22 cellular contexts compared by ENCODE assay signal in genomic region chr5:133706732-133707430, GRCh38.
"Had no signal": no experiment of that assay in that cellular context is flagged by ENCODE, and none has a peak within 500 bp of the region (broad histone marks: within the 10 kb centered on the region; RNA-seq: fewer than 3 reads in every experiment).

No MANE protein-coding gene starts in this region.

- H3K36me3 ChIP-seq: adrenal gland, ascending aorta, heart right ventricle, lower lobe of right lung, transverse colon, uterus had no signal

- H3K4me1 Mint-ChIP-seq: naive B cell; stimulated activated effector memory CD8-positive, alpha-beta T cell treated with anti-CD3 and anti-CD28 coated beads, Interleukin-12 subunit alpha, Interleukin-12 subunit beta, amount 100 ng/mL, for 72 hours; stimulated activated naive CD8-positive, alpha-beta T cell treated with anti-CD3 and anti-CD28 coated beads, Interleukin-15, amount 100 ng/mL, for 72 hours had no signal

- H3K27ac Mint-ChIP-seq: activated naive CD8-positive, alpha-beta T cell; activated T-helper 2 cell treated with anti-CD3 and anti-CD28 coated beads, Interferon-gamma antibody, Interleukin-2, Interleukin-4, amounts not matched to agents 10 μg/mL and 5 μg/mL and 100 μg/mL, durations not matched to agents 14 hours and 24 hours and 36 hours; progenitor cell of endocrine pancreas; stimulated activated effector memory CD8-positive, alpha-beta T cell treated with anti-CD3 and anti-CD28 coated beads, Interleukin-12 subunit alpha, Interleukin-12 subunit beta, amount 100 ng/mL, for 72 hours; stimulated activated naive CD8-positive, alpha-beta T cell treated with anti-CD3 and anti-CD28 coated beads, Interleukin-15, amount 100 ng/mL, for 72 hours; T-helper 1 cell treated with Interleukin-12 subunit alpha and Interleukin-12 subunit beta and Interleukin-4 antibody, amounts not matched to agents 30 μg/mL and 1 μg/mL, for 36 hours; WTC11 had no signal

- H3K27me3 Mint-ChIP-seq: naive B cell had no signal

- H3K4me3 ChIP-seq: adrenal gland, ascending aorta, heart right ventricle, lower lobe of right lung, transverse colon, uterus had no signal

- H3K9me3 ChIP-seq: adrenal gland, ascending aorta, heart right ventricle, lower lobe of right lung, transverse colon, uterus had no signal

- H3K4me3 Mint-ChIP-seq: activated naive CD8-positive, alpha-beta T cell; activated T-cell treated with anti-CD3 and anti-CD28 coated beads, Interleukin-2, amount 50 U/mL, for 4 hours; naive B cell; stimulated activated effector memory CD8-positive, alpha-beta T cell treated with anti-CD3 and anti-CD28 coated beads, Interleukin-12 subunit alpha, Interleukin-12 subunit beta, amount 100 ng/mL, for 72 hours; stimulated activated naive CD8-positive, alpha-beta T cell treated with anti-CD3 and anti-CD28 coated beads, Interleukin-15, amount 100 ng/mL, for 72 hours; T-helper 1 cell treated with Interleukin-12 subunit alpha and Interleukin-12 subunit beta and Interleukin-4 antibody, amounts not matched to agents 30 μg/mL and 1 μg/mL, for 36 hours; WTC11 had no signal

- H3K27me3 ChIP-seq: adrenal gland, ascending aorta, transverse colon, uterus had no signal

- H3K36me3 Mint-ChIP-seq: activated naive CD8-positive, alpha-beta T cell; naive B cell; stimulated activated effector memory CD8-positive, alpha-beta T cell treated with anti-CD3 and anti-CD28 coated beads, Interleukin-12 subunit alpha, Interleukin-12 subunit beta, amount 100 ng/mL, for 72 hours; WTC11 had no signal

- ATAC-seq: activated T-cell treated with anti-CD3 and anti-CD28 coated beads, Interleukin-2, amount 50 U/mL, for 4 hours; heart right ventricle; lower lobe of right lung; stimulated activated effector memory CD8-positive, alpha-beta T cell treated with anti-CD3 and anti-CD28 coated beads, Interleukin-12 subunit alpha, Interleukin-12 subunit beta, amount 100 ng/mL, for 72 hours; stimulated activated naive CD8-positive, alpha-beta T cell treated with anti-CD3 and anti-CD28 coated beads, Interleukin-15, amount 100 ng/mL, for 72 hours; WTC11 had no signal

- H3K9me3 Mint-ChIP-seq: activated T-cell treated with anti-CD3 and anti-CD28 coated beads, Interleukin-2, amount 50 U/mL, for 4 hours; activated T-helper 2 cell treated with anti-CD3 and anti-CD28 coated beads, Interferon-gamma antibody, Interleukin-2, Interleukin-4, amounts not matched to agents 10 μg/mL and 5 μg/mL and 100 μg/mL, durations not matched to agents 14 hours and 24 hours and 36 hours; naive B cell; stimulated activated effector memory CD8-positive, alpha-beta T cell treated with anti-CD3 and anti-CD28 coated beads, Interleukin-12 subunit alpha, Interleukin-12 subunit beta, amount 100 ng/mL, for 72 hours; stimulated activated naive CD8-positive, alpha-beta T cell treated with anti-CD3 and anti-CD28 coated beads, Interleukin-15, amount 100 ng/mL, for 72 hours; T-helper 1 cell treated with Interleukin-12 subunit alpha and Interleukin-12 subunit beta and Interleukin-4 antibody, amounts not matched to agents 30 μg/mL and 1 μg/mL, for 36 hours; WTC11 had no signal

- H3K4me1 ChIP-seq: adrenal gland, heart right ventricle, uterus had no signal

- DNase-seq: activated CD8-positive, alpha-beta memory T cell treated with anti-CD3 and anti-CD28 coated beads, Interleukin-2, amount 50 U/mL, for 4 hours; activated naive CD4-positive, alpha-beta T cell; activated T-cell treated with anti-CD3 and anti-CD28 coated beads, Interleukin-2, amount 50 U/mL, for 4 hours; cortex of kidney; foreskin fibroblast; heart right ventricle; lower lobe of right lung; naive B cell; retina; stimulated activated naive CD8-positive, alpha-beta T cell treated with anti-CD3 and anti-CD28 coated beads, Interleukin-15, amount 100 ng/mL, for 72 hours; T1000; transverse colon; uterus had no signal

- H3K27ac ChIP-seq: adrenal gland, ascending aorta, epithelial cell of prostate, heart right ventricle, lower lobe of right lung, transverse colon, uterus had no signal
